In the genomic region with DNA sequence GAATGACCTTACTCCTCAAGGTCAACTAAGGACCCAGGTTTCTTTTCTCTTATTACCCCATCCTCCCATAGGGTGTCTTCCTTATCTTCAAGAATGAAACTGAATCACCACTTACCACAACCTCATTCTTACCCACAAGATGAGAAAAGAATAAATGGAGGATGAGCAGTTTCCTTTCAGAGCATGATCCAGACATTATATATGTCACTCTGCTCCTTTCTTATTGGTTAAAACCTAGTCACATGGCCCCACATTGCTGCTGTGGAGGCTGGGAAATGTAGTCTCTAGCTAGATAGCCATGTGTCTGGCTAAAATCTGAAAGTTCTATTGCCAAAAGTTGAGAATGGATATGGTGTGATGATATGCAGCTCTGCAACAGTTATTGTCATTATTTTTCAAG, we compare ENCODE assay signal across 14 cellular contexts.
DNase-seq lines count a peak whose midpoint lies in the region; ATAC-seq and TF ChIP-seq lines count a peak whose summit lies in the region.
"Had no signal": no experiment of that assay in that cellular context is flagged by ENCODE, and none has a peak within 500 bp of the region (broad histone marks: within the 10 kb centered on the region; RNA-seq: fewer than 3 reads in every experiment).

No MANE protein-coding gene starts in this region.

- DNase-seq in NCI-H748 (lab: John Stamatoyannopoulos, UW; ENCODE audit: unreplicated experiment) (peak; percentile 19), NCI-H748 treated with DMSO at 0.1 percent for 48 hours (lab: John Stamatoyannopoulos, UW) (no peak), ELR (ENCODE audit: low read depth) (peak; percentile 18), NCI-H69 (lab: John Stamatoyannopoulos, UW) (peak; percentile 30), erythroblast (lab: John Stamatoyannopoulos, UW) (peak; percentile 3 to 7), SIG-M5 (lab: John Stamatoyannopoulos, UW) (no peak), AG20443 (ENCODE audit: low spot score) (no peak)
- DNase-seq: DMS79, immature natural killer cell, NCI-H1930, pancreas, PC-9, upper lobe of right lung had no signal

- no peak for ATAC-seq in HG02642 (IDR thresholded peaks at IDR 0.05; ENCODE audit: poor library complexity, unreplicated experiment)
- ATAC-seq: pancreas, upper lobe of right lung had no signal

- TF ChIP-seq POLR2A in erythroblast (IDR thresholded peaks at IDR 0.05; ENCODE audit: low read length) = no peak

Comparison
In these comparisons a context has a peak if more than half of its experiments do, and no peak if none do; other contexts are left out.
1. DNase-seq: peak in NCI-H748 (single experiment), ELR (single experiment), NCI-H69 (single experiment) and erythroblast (2 of 2); none in NCI-H748 treated with DMSO at 0.1 percent for 48 hours (single experiment), SIG-M5 (single experiment) and AG20443 (single experiment).